Comparison of ENCODE assay signal across 19 cellular contexts in the genomic region with DNA sequence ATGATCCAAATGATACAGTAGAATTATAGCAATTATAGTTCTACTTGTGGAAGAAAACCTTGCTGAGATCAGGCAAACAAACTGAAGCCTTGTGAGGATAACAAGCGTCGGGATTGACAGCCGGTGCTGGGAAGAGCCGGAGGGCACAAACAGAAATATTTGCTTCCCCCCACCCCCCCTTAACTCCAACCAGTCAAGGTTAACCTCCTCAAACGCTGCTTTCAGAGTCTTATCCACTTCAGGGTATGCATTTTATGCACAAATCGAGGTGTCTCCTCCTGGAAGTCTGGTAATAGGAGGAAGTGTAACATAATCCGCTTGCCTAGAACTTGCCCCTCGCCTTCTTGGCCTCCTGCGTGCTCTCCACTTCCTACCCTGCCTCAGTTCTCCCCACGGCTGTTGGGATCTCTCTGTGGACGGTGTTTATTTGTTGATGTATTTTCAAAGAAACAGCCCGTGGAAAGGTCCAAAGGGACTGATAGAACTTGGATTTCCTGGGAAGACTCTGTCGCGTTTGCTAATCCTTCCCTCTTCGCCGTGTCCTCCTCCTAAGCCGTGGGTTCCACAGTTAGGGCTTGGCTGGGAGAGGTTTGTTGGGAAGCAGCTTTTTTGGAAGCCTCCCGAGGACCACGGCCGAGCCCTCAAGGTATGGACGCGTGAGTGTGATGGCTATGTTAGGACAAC. TPM values are rescaled to one million over a fixed set of nuclear protein-coding genes. Genes with fewer than 3 reads are reported as not detected.
DNase-seq lines count a peak whose midpoint lies in the region; ATAC-seq and TF ChIP-seq lines count a peak whose summit lies in the region.
"Had no signal": no experiment of that assay in that cellular context is flagged by ENCODE, and none has a peak within 500 bp of the region (broad histone marks: within the 10 kb centered on the region; RNA-seq: fewer than 3 reads in every experiment).

No MANE protein-coding gene starts in this region.

- DNase-seq in A673 (ENCODE audit: low spot score): no peak
- DNase-seq in HAP-1 (ENCODE audit: low spot score in 2 of 2): peak; percentile 76 to 92
- peak; percentile 28 for DNase-seq in SK-MEL-5 (ENCODE audit: low read depth, low spot score)
- DNase-seq in NCI-H1436 treated with DMSO at 0.1 percent for 48 hours (lab: John Stamatoyannopoulos, UW): no peak
- no peak for DNase-seq in COLO668 (lab: John Stamatoyannopoulos, UW; ENCODE audit: unreplicated experiment)
- DNase-seq in coronary artery (ENCODE audit: low spot score): no peak
- DNase-seq in omental fat pad (ENCODE audit: low spot score): no peak
- DNase-seq: activated CD4-positive, alpha-beta memory T cell treated with anti-CD3 and anti-CD28 coated beads, Interleukin-2, amount 10 ng/mL, durations not matched to agents 7 days and 5 days; activated effector memory CD4-positive, alpha-beta T cell treated with anti-CD3 and anti-CD28 coated beads, Interleukin-2, amount 50 U/mL, for 16 hours; erythroblast; heart right ventricle; Karpas-422; stimulated activated CD4-positive, alpha-beta T cell treated with anti-CD3 and anti-CD28 coated beads, Interleukin-2, amount 100 ng/mL, for 48 hours; stimulated activated naive CD8-positive, alpha-beta T cell treated with anti-CD3 and anti-CD28 coated beads, Interleukin-15, Interleukin-2, amounts not matched to agents 100 U/mL and 50 U/mL, for 24 hours had no signal

- intact Hi-C loops in A673 (cut with micrococcal nuclease; ENCODE audit: unreplicated experiment): loop anchor here (5.0 to 10.0 kb wide), 5 partner anchors 32 to 268 kb away; no protein-coding TSS in a partner anchor

- H3K27ac ChIP-seq in A673 (ENCODE audit: low read depth, low read length, poor library complexity, severe bottlenecking) (peak overlapping the region; percentile 71), coronary artery (no peak overlapping the region)
- H3K27ac ChIP-seq: heart right ventricle had no signal

- no TSS peak for BruUV-seq in A673 (replicated peaks; lab: Mats Ljungman, UMichigan)

- H3K27me3 ChIP-seq in A673 (replicated peaks; ENCODE audit: insufficient read depth, low read depth, low read length, poor library complexity): no peaks in the 10 kb centered on the region
- H3K27me3 ChIP-seq in HAP-1 (ENCODE audit: low read depth): peaks cover 8% of the 10 kb centered on the region

- no peaks in the 10 kb centered on the region for H3K36me3 ChIP-seq in A673 (ENCODE audit: insufficient read depth, low read length, poor library complexity, severe bottlenecking)
- no peaks in the 10 kb centered on the region for H3K36me3 ChIP-seq in HAP-1 (replicated peaks)
- H3K36me3 ChIP-seq: heart right ventricle had no signal

- TF ChIP-seq CTCF in A673 (conservative IDR thresholded peaks at IDR 0.05; ENCODE audit: low read depth, low read length): no peak
- TF ChIP-seq CTCF in coronary artery (IDR thresholded peaks at IDR 0.05): no peak
- no peak for TF ChIP-seq CTCF in omental fat pad (IDR thresholded peaks at IDR 0.05)

- POLR2A ChIA-PET in A673 (lab: Charles Lee; ENCODE audit: low non-redundant PET): no interaction called here

- H3K4me1 ChIP-seq in A673 (ENCODE audit: insufficient read depth, low read length, poor library complexity, severe bottlenecking) (peaks cover 44% of the 10 kb centered on the region), HAP-1 (peaks cover 46% of the 10 kb centered on the region)

- ATAC-seq in omental fat pad (ENCODE audit: low FRiP score): no peak
- ATAC-seq: stimulated activated naive CD8-positive, alpha-beta T cell treated with anti-CD3 and anti-CD28 coated beads, Interleukin-15, Interleukin-2, amounts not matched to agents 100 U/mL and 50 U/mL, for 24 hours had no signal

- H3K4me3 ChIP-seq in A673 (ENCODE audit: low read depth, low read length, poor library complexity, severe bottlenecking) (peak overlapping the region; percentile 52), HAP-1 (peak overlapping the region; percentile 42), iPS-18c (ENCODE audit: insufficient read depth, low read depth, low read length) (peak overlapping the region; percentile 36; the same call in 1 of the 2 replicates), coronary artery (no peak overlapping the region)
- H3K4me3 ChIP-seq: lung had no signal

- in situ Hi-C loops in HAP-1 (cut with MboI; ENCODE audit: low sequenced_read_pairs) (no loop called here), SK-MEL-5 (cut with HindIII; ENCODE audit: low pct_unique_long_range_greater_than_20kb, low sequenced_read_pairs) (no loop called here)

- H3K9me3 ChIP-seq in A673 (ENCODE audit: low read depth, low read length, poor library complexity, severe bottlenecking) (no peaks in the 10 kb centered on the region), HAP-1 (no peaks in the 10 kb centered on the region), iPS-18c (ENCODE audit: control insufficient read depth, insufficient read depth, low read length) (no peaks in the 10 kb centered on the region)
- H3K9me3 ChIP-seq: heart right ventricle had no signal

- CTCF ChIA-PET in A673 (lab: Charles Lee): interaction anchor here (0.9 to 1.6 kb wide), 2 partner anchors 124 to 181 kb away, joined by 5 to 8 read pairs; no protein-coding TSS in a partner anchor

RNA-seq across cellular contexts. Expression of a gene that starts 4.1 kb away (rescaled TPM):
- total RNA-seq in A673 (2021) (32.0 and 44.4 TPM in 2 replicates), omental fat pad (not detected)
- total RNA-seq in SK-MEL-5 (2014; rRNA removed; shearing (Covaris generic)): 0.24 and 0.56 TPM in 2 replicates
- polyA plus RNA-seq in SK-MEL-5 (2015; cell fraction: cytosol; rRNA removed): 0.86 and 0.99 TPM in 2 replicates
- polyA plus RNA-seq in SK-MEL-5 (2015; cell fraction: nucleus; rRNA removed): 0.23 and 1.7 TPM in 2 replicates
- total RNA-seq: activated CD4-positive, alpha-beta memory T cell treated with anti-CD3 and anti-CD28 coated beads, Interleukin-2, amount 10 ng/mL, durations not matched to agents 7 days and 5 days; cardiac septum; posterior vena cava; T-helper 2 cell treated with Interferon-gamma antibody and Interleukin-4, amounts not matched to agents 100 ng/mL and 5 ng/mL, for 36 hours had no signal
- polyA plus RNA-seq: heart right ventricle had no signal

Comparison
In these comparisons a context has a peak if more than half of its experiments do, and no peak if none do; other contexts are left out.
1. DNase-seq: peak in HAP-1 (2 of 2) and SK-MEL-5 (single experiment); none in A673 (single experiment), NCI-H1436 treated with DMSO at 0.1 percent for 48 hours (single experiment), COLO668 (single experiment), coronary artery (single experiment) and omental fat pad (single experiment).
2. RNA of a gene that starts 4.1 kb away (total RNA-seq): 32.0 to 44.4 TPM in A673; 0.24 to 0.56 TPM in SK-MEL-5 and not detected in omental fat pad; every median in the first group is over 10 times any median in the second.